1 cellular context compared by ENCODE assay signal in the genomic region with DNA sequence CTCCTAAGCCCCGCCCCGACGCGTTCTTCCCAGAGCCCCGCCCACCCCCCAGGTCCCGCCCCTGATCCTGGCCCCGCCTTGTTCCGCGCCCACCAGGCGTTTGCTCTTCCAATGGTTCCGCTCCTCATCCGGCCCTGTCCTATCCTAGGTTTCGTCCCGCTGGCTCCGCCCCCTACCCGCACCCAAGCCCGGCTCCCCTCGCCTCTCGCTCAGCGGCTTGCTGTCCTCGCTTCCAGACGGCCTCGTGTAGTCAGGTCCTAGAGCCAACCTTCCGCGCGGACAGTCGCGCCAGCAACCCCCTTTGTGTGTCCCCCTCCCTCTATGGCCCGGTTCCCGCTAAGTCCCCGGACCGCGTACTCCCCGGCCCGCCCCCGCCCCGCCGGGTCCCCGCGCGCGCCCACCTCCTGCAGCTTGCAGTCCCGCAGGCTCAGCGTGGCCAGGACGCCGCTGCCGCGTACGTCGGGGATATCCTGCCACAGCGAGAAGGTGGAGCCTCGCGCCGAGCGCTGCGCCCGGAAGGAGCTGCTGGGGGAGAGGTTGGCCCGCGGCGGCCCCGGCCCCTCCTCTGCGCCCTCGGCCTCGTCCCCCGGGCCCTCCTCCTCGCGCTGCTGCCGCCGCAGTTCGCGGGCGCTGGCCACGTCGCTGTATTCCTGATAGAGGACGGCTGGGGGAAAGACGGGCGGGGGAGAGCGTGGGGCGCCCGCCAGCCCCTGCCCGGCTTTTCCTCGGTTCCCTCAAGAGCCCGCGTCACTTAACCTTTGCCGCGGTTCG.
TF ChIP-seq lines count a peak whose summit lies in the region.

No MANE protein-coding gene starts in this region.

TF ChIP-seq in GM12878, 131 proteins besides CTCF, POLR2A, EP300 and RAD21:
- TF ChIP-seq GATAD2B (conservative IDR thresholded peaks at IDR 0.05; ENCODE audit: low read depth) = no peak; the same call in none of the 2 replicates
- TF ChIP-seq, protein P1, sequence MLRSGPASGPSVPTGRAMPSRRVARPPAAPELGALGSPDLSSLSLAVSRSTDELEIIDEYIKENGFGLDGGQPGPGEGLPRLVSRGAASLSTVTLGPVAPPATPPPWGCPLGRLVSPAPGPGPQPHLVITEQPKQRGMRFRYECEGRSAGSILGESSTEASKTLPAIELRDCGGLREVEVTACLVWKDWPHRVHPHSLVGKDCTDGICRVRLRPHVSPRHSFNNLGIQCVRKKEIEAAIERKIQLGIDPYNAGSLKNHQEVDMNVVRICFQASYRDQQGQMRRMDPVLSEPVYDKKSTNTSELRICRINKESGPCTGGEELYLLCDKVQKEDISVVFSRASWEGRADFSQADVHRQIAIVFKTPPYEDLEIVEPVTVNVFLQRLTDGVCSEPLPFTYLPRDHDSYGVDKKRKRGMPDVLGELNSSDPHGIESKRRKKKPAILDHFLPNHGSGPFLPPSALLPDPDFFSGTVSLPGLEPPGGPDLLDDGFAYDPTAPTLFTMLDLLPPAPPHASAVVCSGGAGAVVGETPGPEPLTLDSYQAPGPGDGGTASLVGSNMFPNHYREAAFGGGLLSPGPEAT (IDR thresholded peaks at IDR 0.05; ENCODE audit: low read depth) = no peak
- TF ChIP-seq NR2F1 (conservative IDR thresholded peaks at IDR 0.05) = peak; percentile 64; the same call in 1 of the 2 replicates
- TF ChIP-seq ZNF274 (IDR thresholded peaks at IDR 0.05; ENCODE audit: insufficient read depth, insufficient read length) = no peak
- no peak for TF ChIP-seq KAT2A (conservative IDR thresholded peaks at IDR 0.05; ENCODE audit: control insufficient read depth, low read depth, low read length)
- TF ChIP-seq TAF1 (IDR thresholded peaks at IDR 0.05; ENCODE audit: borderline replicate concordance, low read depth, low read length) = 0 out of 2 replicates have a peak, but pooled peaks have one; percentile 8
- peak; percentile 15; the same call in 1 of the 2 replicates for TF ChIP-seq NBN (IDR thresholded peaks at IDR 0.05)
- TF ChIP-seq ETV6 (conservative IDR thresholded peaks at IDR 0.05 in 1 of 2, IDR thresholded peaks at IDR 0.05 in 1 of 2; ENCODE audit: borderline replicate concordance in 1 of 2, low read depth in 1 of 2) = no peak
- TF ChIP-seq ZNF207 (IDR thresholded peaks at IDR 0.05; ENCODE audit: borderline replicate concordance) = no peak
- TF ChIP-seq HDGF (IDR thresholded peaks at IDR 0.05) = no peak; the same call in 1 of the 2 replicates
- peak in 1 of 2 experiments; percentile 51; a peak in 1 of 4 replicates for TF ChIP-seq BHLHE40 (IDR thresholded peaks at IDR 0.05; ENCODE audit: borderline replicate concordance in 1 of 2, low read depth in 2 of 2, low read length in 1 of 2)
- peak; percentile 25; the same call in 1 of the 2 replicates for TF ChIP-seq BACH1 (IDR thresholded peaks at IDR 0.05; ENCODE audit: borderline replicate concordance)
- 0 out of 2 replicates have a peak, but pooled peaks have one; percentile 58 for TF ChIP-seq DPF2 (IDR thresholded peaks at IDR 0.05)
- no peak for TF ChIP-seq YY1 (IDR thresholded peaks at IDR 0.05; ENCODE audit: low read depth, low read length)
- no peak for TF ChIP-seq NRF1 (conservative IDR thresholded peaks at IDR 0.05; ENCODE audit: low read depth, low read length)
- peak; percentile 99 for TF ChIP-seq ZNF24 (IDR thresholded peaks at IDR 0.05)
- TF ChIP-seq IKZF2 (IDR thresholded peaks at IDR 0.05) = peak in 1 of 2 experiments; percentile 17; a peak in 1 of 4 replicates
- no peak for TF ChIP-seq CHD4 (IDR thresholded peaks at IDR 0.05)
- TF ChIP-seq MAX (IDR thresholded peaks at IDR 0.05; ENCODE audit: low read depth, low read length) = 0 out of 2 replicates have a peak, but pooled peaks have one; percentile 24
- peak in 1 of 2 experiments; percentile 39; a peak in 1 of 3 replicates for TF ChIP-seq EGR1 (IDR thresholded peaks at IDR 0.05; ENCODE audit: borderline replicate concordance in 1 of 2, low read depth in 2 of 2, low read length in 2 of 2)
- TF ChIP-seq CHD2 (IDR thresholded peaks at IDR 0.05; ENCODE audit: borderline replicate concordance, low read depth, low read length) = 0 out of 2 replicates have a peak, but pooled peaks have one; percentile 37
- peak; percentile 56; the same call in 1 of the 2 replicates for TF ChIP-seq POLR2AphosphoS5 (IDR thresholded peaks at IDR 0.05; ENCODE audit: low read length)
- TF ChIP-seq BRCA1 (IDR thresholded peaks at IDR 0.05; ENCODE audit: low read depth, low read length) = no peak
- peak; percentile 78 for TF ChIP-seq IKZF1 (conservative IDR thresholded peaks at IDR 0.05)
- no peak for TF ChIP-seq WRNIP1 (IDR thresholded peaks at IDR 0.05; ENCODE audit: borderline replicate concordance, low read depth, low read length)
- TF ChIP-seq SP1 (IDR thresholded peaks at IDR 0.05; ENCODE audit: low read depth, low read length) = peak; percentile 36
- TF ChIP-seq YBX1 (IDR thresholded peaks at IDR 0.05) = no peak
TF ChIP-seq in GM12878: peak in this region for 14.
